In genomic region chr16:25478476-25478875, GRCh38 we compare ENCODE assay signal across 15 cellular contexts.
A peak's percentile ranks its signal among the peaks of the same experiment; 100 is the strongest.
DNase-seq lines count a peak whose midpoint lies in the region; ATAC-seq and TF ChIP-seq lines count a peak whose summit lies in the region.
"Had no signal": no experiment of that assay in that cellular context is flagged by ENCODE, and none has a peak within 500 bp of the region (broad histone marks: within the 10 kb centered on the region; RNA-seq: fewer than 3 reads in every experiment).

No MANE protein-coding gene starts in this region.

- peak overlapping the region; percentile 51 for H3K27ac Mint-ChIP-seq in activated CD4-positive, alpha-beta T cell treated with anti-CD3 and anti-CD28 coated beads, Interleukin-2, amount 10 ng/mL, durations not matched to agents 7 days and 5 days
- H3K27ac Mint-ChIP-seq: CD14-positive monocyte; CD8-positive, alpha-beta T cell; HFFc6 had no signal

- no peaks in the 10 kb centered on the region for H3K36me3 Mint-ChIP-seq in activated CD4-positive, alpha-beta T cell treated with anti-CD3 and anti-CD28 coated beads, Interleukin-2, amount 10 ng/mL, durations not matched to agents 7 days and 5 days (ENCODE audit: low read depth)
- H3K36me3 Mint-ChIP-seq: CD14-positive monocyte; CD8-positive, alpha-beta T cell had no signal

- H3K9me3 ChIP-seq in parathyroid adenoma (ENCODE audit: control insufficient read depth, low read length), result no peaks in the 10 kb centered on the region

- no peaks in the 10 kb centered on the region for H3K27me3 ChIP-seq in parathyroid adenoma (ENCODE audit: control insufficient read depth, insufficient read depth, low read length)

- no peak overlapping the region for H3K4me2 ChIP-seq in parathyroid adenoma (ENCODE audit: low read length)

- H3K36me3 ChIP-seq in parathyroid adenoma (ENCODE audit: control insufficient read depth, insufficient read depth, low read length), result no peaks in the 10 kb centered on the region

- DNase-seq in activated CD4-positive, alpha-beta T cell treated with anti-CD3 and anti-CD28 coated beads, Interleukin-2, amount 10 ng/mL, durations not matched to agents 7 days and 5 days, result no peak
- no peak for DNase-seq in activated CD4-positive, alpha-beta T cell treated with anti-CD3 and anti-CD28 coated beads, Interleukin-2, amount 50 U/mL, for 4 hours
- peak; percentile 17 for DNase-seq in astrocyte of the hippocampus (ENCODE audit: low read depth, low spot score)
- DNase-seq: Caco-2; CD8-positive, alpha-beta T cell; DMS 273 treated with DMSO at 0.1 percent for 48 hours; HCEC 1CT; HFFc6 had no signal

- no peak overlapping the region for H3K27ac ChIP-seq in parathyroid adenoma
- H3K27ac ChIP-seq: 22Rv1 had no signal

- peak overlapping the region; percentile 34 for H2AFZ ChIP-seq in parathyroid adenoma

- H3K27me3 Mint-ChIP-seq in activated CD4-positive, alpha-beta T cell treated with anti-CD3 and anti-CD28 coated beads, Interleukin-2, amount 10 ng/mL, durations not matched to agents 7 days and 5 days, result peaks cover 2% of the 10 kb centered on the region

- no peaks in the 10 kb centered on the region for H3K4me1 Mint-ChIP-seq in activated CD4-positive, alpha-beta T cell treated with anti-CD3 and anti-CD28 coated beads, Interleukin-2, amount 10 ng/mL, durations not matched to agents 7 days and 5 days
- H3K4me1 Mint-ChIP-seq: CD14-positive monocyte had no signal

- ATAC-seq in activated CD4-positive, CD25-positive, alpha-beta regulatory T cell treated with anti-CD3 and anti-CD28 coated beads, Interleukin-2, amount 50 U/mL, for 24 hours, result no peak
- ATAC-seq in GM19467 (IDR thresholded peaks at IDR 0.05; ENCODE audit: unreplicated experiment) (no peak), HG03439 (IDR thresholded peaks at IDR 0.05; ENCODE audit: unreplicated experiment) (no peak)
- ATAC-seq: CD8-positive, alpha-beta T cell; HepG2 had no signal

- H3K4me1 ChIP-seq in parathyroid adenoma, result no peaks in the 10 kb centered on the region

- no peaks in the 10 kb centered on the region for H3K9me3 Mint-ChIP-seq in activated CD4-positive, alpha-beta T cell treated with anti-CD3 and anti-CD28 coated beads, Interleukin-2, amount 10 ng/mL, durations not matched to agents 7 days and 5 days
- H3K9me3 Mint-ChIP-seq: CD8-positive, alpha-beta T cell had no signal

- no peak overlapping the region for H3K4me3 ChIP-seq in parathyroid adenoma (ENCODE audit: low read depth, low read length)

- POLR2A ChIA-PET in activated CD4-positive, alpha-beta T cell treated with anti-CD3 and anti-CD28 coated beads, Interleukin-2, amount 10 ng/mL, durations not matched to agents 7 days and 5 days (lab: Charles Lee), result no interaction called here

- H3K9ac ChIP-seq in parathyroid adenoma, result no peak overlapping the region

- CTCF ChIA-PET in activated CD4-positive, alpha-beta T cell treated with anti-CD3 and anti-CD28 coated beads, Interleukin-2, amount 10 ng/mL, durations not matched to agents 7 days and 5 days (lab: Charles Lee), result no interaction called here

- no peak overlapping the region for H3K4me3 Mint-ChIP-seq in activated CD4-positive, alpha-beta T cell treated with anti-CD3 and anti-CD28 coated beads, Interleukin-2, amount 10 ng/mL, durations not matched to agents 7 days and 5 days
- H3K4me3 Mint-ChIP-seq: CD14-positive monocyte; CD8-positive, alpha-beta T cell; HFFc6 had no signal

- H3K79me2 ChIP-seq in parathyroid adenoma, result no peaks in the 10 kb centered on the region

- no peak for TF ChIP-seq CTCF in parathyroid adenoma (IDR thresholded peaks at IDR 0.05)
